ENCODE assay signal across 8 cellular contexts in the genomic region with DNA sequence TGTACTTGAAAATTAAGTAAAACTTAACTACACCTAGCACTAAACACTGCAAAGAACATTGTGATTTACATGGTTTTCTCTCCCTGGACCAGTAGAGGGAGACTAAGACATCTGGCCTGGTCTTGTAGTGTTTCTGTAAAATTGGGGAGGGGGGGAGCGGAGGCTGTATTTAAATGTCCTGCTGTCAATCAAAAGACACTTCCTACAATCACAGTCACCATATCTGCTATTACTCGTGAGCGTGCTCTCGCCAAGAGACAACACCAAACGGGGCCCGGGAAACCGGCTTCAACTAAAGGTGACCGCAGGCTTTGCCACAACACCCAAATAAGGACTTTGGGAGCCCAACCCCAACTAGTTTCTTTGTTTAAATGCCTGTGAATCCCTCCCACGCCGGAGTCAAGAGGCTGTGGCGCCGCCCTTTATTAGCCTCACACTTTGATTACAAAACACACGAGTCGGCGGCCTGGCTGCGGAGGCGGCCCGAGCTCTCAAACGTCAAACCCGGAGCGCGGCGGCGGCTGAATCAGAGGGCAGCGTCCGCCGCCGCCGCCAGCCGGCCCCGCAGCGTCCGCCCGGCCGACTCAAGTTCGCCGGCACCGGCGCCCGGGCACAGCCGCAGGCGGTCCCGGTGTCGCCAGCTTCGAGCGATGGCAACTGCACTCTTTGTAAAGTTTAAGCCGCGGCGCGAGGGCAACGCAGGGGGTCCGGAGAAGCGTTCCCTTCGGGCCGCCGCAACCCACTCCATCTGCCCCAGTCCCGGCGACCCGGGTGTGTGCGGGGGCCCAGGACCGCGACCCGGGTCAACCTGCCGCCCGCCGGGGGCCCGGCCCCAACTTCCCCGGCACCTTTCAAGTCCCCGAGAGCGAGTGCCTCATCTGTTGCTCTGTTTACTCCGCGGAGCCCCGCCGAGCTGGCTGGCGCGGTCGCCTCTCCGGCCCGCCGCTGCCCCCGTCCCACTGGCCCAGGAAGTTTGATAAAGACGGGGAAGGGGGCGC.
A peak's percentile ranks its signal among the peaks of the same experiment; 100 is the strongest.
DNase-seq lines count a peak whose midpoint lies in the region; ATAC-seq and TF ChIP-seq lines count a peak whose summit lies in the region.

No MANE protein-coding gene starts in this region.

- ATAC-seq in GM19023 (IDR thresholded peaks at IDR 0.05; ENCODE audit: unreplicated experiment) (peak; percentile 47), HG03354 (IDR thresholded peaks at IDR 0.05; ENCODE audit: poor library complexity, severe bottlenecking, unreplicated experiment) (peak; percentile 51)
- peak; percentile 61 to 70 for ATAC-seq in activated CD4-positive, CD25-positive, alpha-beta regulatory T cell treated with anti-CD3 and anti-CD28 coated beads, Interleukin-2, amount 50 U/mL, for 24 hours

- DNase-seq in AG09319 (ENCODE audit: extremely low read depth, low read depth) (peak; percentile 86), NCI-H446 (lab: John Stamatoyannopoulos, UW) (peak; percentile 86 to 89), cerebellar cortex (ENCODE audit: low spot score) (peak; percentile 91), islet precursor cell (peak; percentile 95)
- peak; percentile 70 for DNase-seq in stimulated activated CD4-positive, alpha-beta T cell treated with anti-CD3 and anti-CD28 coated beads, Interleukin-12 subunit alpha, Interleukin-12 subunit beta, amount 100 ng/mL, for 4 hours

- peak; percentile 95 for TF ChIP-seq CTCF in AG09319 (IDR thresholded peaks at IDR 0.05; ENCODE audit: low read depth, low read length)

Comparison
In these comparisons a context has a peak if more than half of its experiments do, and no peak if none do; other contexts are left out.
1. Peak in every context shown above with its lines: DNase-seq and ATAC-seq.